ENCODE assay signal across 8 cellular contexts in the genomic region with DNA sequence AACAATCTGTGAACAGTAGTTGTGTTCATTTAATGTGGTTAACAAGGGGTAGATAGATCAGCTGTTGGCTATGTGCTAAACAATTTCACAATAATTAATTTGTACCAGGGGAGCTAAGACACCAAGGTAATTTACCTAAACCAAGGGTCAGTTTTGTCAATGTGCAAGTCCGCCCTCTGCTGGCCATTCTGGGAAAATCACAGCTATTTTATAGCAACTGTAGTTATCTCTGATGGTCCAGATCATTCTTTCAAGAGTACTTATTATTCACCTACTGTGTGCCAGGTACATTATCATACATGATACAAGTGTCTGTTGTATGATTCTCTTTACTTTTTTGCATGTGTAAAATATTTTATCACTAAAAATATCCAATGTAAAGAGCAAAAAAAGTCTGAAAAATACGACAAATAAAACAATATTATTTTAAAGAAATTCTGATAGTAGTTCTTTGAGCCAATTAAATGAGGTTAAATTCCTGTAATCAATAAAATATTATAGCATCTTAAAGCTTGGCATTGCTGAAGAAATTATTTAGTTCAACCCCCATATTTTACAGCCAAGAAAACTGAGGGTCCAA.
DNase-seq lines count a peak whose midpoint lies in the region; ATAC-seq and TF ChIP-seq lines count a peak whose summit lies in the region.

No MANE protein-coding gene starts in this region.

- ATAC-seq in DND-41 (ENCODE audit: insufficient read depth, low read depth) = peak; percentile 62; the same call in 2 of the 3 replicates
- peak; percentile 66 for ATAC-seq in GM21619 (IDR thresholded peaks at IDR 0.05; ENCODE audit: unreplicated experiment)
- ATAC-seq in WTC11 = no peak

- peaks cover 7% of the 10 kb centered on the region for H3K9me3 Mint-ChIP-seq in WTC11

- H4K20me1 ChIP-seq in DND-41 (ENCODE audit: insufficient read depth, low read length) = no peaks in the 10 kb centered on the region

- no peaks in the 10 kb centered on the region for H3K36me3 Mint-ChIP-seq in WTC11

- H3K4me3 Mint-ChIP-seq in WTC11 = no peak overlapping the region

- CTCF ChIA-PET in WTC11 (lab: Charles Lee) = interaction anchor here (0.6 to 1.9 kb wide), 39 partner anchors 8 to 596 kb away, joined by 3 to 13 read pairs (median 4); a partner anchor contains a TSS

- peak; percentile 60 for DNase-seq in DND-41
- peak; percentile 48 for DNase-seq in NCI-H1105 treated with DMSO at 0.1 percent for 48 hours (lab: John Stamatoyannopoulos, UW)
- peak; percentile 66 for DNase-seq in WTC11 (ENCODE audit: low spot score)
- DNase-seq in dorsolateral prefrontal cortex = peak in 8 of 10 donors; percentile 23 to 77 (median 50)
- peak; percentile 44 for DNase-seq in midbrain (lab: John Stamatoyannopoulos, UW)
- peak; percentile 23 for DNase-seq in stimulated activated naive CD4-positive, alpha-beta T cell treated with Interleukin-2 at 50 U/mL for 16 hours (lab: John Stamatoyannopoulos, UW)
- no peak for DNase-seq in ureter (ENCODE audit: low spot score)

- H3K9ac ChIP-seq in DND-41 (ENCODE audit: low read depth, low read length) = no peak overlapping the region

- no peaks in the 10 kb centered on the region for H3K36me3 ChIP-seq in DND-41 (ENCODE audit: insufficient read depth, low read length)

- intact Hi-C loops in dorsolateral prefrontal cortex (cut with DNase I) = loop anchor here (5.0 kb wide), 1 partner anchor 552 kb away; no protein-coding TSS in a partner anchor

- H3K4me3 ChIP-seq in DND-41 (ENCODE audit: low read depth in 1 of 2, low read length in 2 of 2) = no peak overlapping the region
- no peak overlapping the region for H3K4me3 ChIP-seq in dorsolateral prefrontal cortex

- TF ChIP-seq CTCF in DND-41 (IDR thresholded peaks at IDR 0.05; ENCODE audit: borderline replicate concordance, extremely low read depth, low read length, poor library complexity, severe bottlenecking) = peak; percentile 87
- TF ChIP-seq CTCF in WTC11 (IDR thresholded peaks at IDR 0.05) = peak; percentile 78
- peak; percentile 65 to 93 (median 84) for TF ChIP-seq CTCF in dorsolateral prefrontal cortex (IDR thresholded peaks at IDR 0.05 in 54 of 56, conservative IDR thresholded peaks at IDR 0.05 in 2 of 56; ENCODE audit: low read depth in 1 of 56, partially characterized antibody in 56 of 56)

- no peaks in the 10 kb centered on the region for H3K9me3 ChIP-seq in DND-41 (ENCODE audit: insufficient read depth, low read length, severe bottlenecking)

- no peak overlapping the region for H3K27ac Mint-ChIP-seq in WTC11

- H3K27ac ChIP-seq in DND-41 (ENCODE audit: low read length) (no peak overlapping the region), dorsolateral prefrontal cortex (no peak overlapping the region)

- H3K27me3 Mint-ChIP-seq in WTC11 (ENCODE audit: low read depth) = no peaks in the 10 kb centered on the region; the same call in 1 of the 2 replicates

- H3K4me1 Mint-ChIP-seq in WTC11 = peaks cover 12% of the 10 kb centered on the region

- no peaks in the 10 kb centered on the region for H3K4me1 ChIP-seq in DND-41 (ENCODE audit: insufficient read depth, low read length)

- no peaks in the 10 kb centered on the region for H3K79me2 ChIP-seq in DND-41 (ENCODE audit: insufficient read depth, low read length)

- no peak overlapping the region for H2AFZ ChIP-seq in DND-41 (ENCODE audit: low read depth, low read length)

- POLR2A ChIA-PET in WTC11 (lab: Charles Lee) = no interaction called here

- H3K4me2 ChIP-seq in DND-41 (ENCODE audit: insufficient read depth, low read length) = no peak overlapping the region

- H3K27me3 ChIP-seq in DND-41 (ENCODE audit: insufficient read depth, low read length, poor library complexity) = no peaks in the 10 kb centered on the region
- H3K27me3 ChIP-seq in dorsolateral prefrontal cortex = peaks cover 0 to 4% (median 0%) of the 10 kb centered on the region in 45 donors

TF ChIP-seq in WTC11, 78 proteins besides CTCF, POLR2A, EP300 and RAD21:
- TF ChIP-seq ESRRA (CRISPR knock-in tag; IDR thresholded peaks at IDR 0.05; ENCODE audit: borderline replicate concordance) = no peak
